2 cellular contexts compared by ENCODE assay signal in the genomic region with DNA sequence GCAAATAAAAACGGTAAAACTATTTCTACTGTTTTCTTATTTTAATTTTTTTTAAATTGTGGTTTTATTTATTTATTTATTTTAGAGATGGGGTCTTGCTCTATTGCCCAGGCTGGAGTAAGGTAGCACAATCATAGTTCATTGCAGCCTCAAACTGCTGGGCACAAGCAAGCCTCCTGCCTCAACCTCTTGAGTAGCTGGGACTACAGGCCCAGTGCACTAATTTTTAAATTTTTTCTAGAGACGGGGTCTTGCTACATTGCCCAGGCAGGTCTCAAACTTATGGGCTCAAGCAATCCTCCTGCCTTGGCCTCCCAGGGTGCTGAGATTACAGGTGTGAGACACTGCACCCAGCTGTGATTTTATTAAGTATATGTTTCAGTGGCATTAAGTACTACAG.
A peak's percentile ranks its signal among the peaks of the same experiment; 100 is the strongest.
TF ChIP-seq lines count a peak whose summit lies in the region.

No MANE protein-coding gene starts in this region.

TF ChIP-seq in HepG2, 621 proteins besides CTCF, POLR2A, EP300 and RAD21:
- TF ChIP-seq ZNF430 (CRISPR knock-in tag; IDR thresholded peaks at IDR 0.05): no peak
- peak; percentile 90 for TF ChIP-seq ZNF121 (CRISPR knock-in tag; IDR thresholded peaks at IDR 0.05)

TF ChIP-seq in K562, 482 proteins besides CTCF, POLR2A, EP300 and RAD21:
- no peak for TF ChIP-seq NR2C2 (CRISPR knock-in tag; IDR thresholded peaks at IDR 0.05)
- TF ChIP-seq NR2C2 (tag; IDR thresholded peaks at IDR 0.05): no peak
- TF ChIP-seq IFI16 (CRISPR knock-in tag; IDR thresholded peaks at IDR 0.05): no peak
- TF ChIP-seq ZNF121 (CRISPR knock-in tag; conservative IDR thresholded peaks at IDR 0.05): peak; percentile 98
- no peak for TF ChIP-seq FIP1L1 (IDR thresholded peaks at IDR 0.05; ENCODE audit: low read depth, low read length, poor library complexity, severe bottlenecking)
- no peak for TF ChIP-seq CEBPB (tag; IDR thresholded peaks at IDR 0.05)
- no peak for TF ChIP-seq PHB (CRISPR knock-in tag; IDR thresholded peaks at IDR 0.05)
- TF ChIP-seq NFE2 (IDR thresholded peaks at IDR 0.05; ENCODE audit: low read depth): no peak
- TF ChIP-seq MCM7 (IDR thresholded peaks at IDR 0.05): no peak
- TF ChIP-seq, protein P1, sequence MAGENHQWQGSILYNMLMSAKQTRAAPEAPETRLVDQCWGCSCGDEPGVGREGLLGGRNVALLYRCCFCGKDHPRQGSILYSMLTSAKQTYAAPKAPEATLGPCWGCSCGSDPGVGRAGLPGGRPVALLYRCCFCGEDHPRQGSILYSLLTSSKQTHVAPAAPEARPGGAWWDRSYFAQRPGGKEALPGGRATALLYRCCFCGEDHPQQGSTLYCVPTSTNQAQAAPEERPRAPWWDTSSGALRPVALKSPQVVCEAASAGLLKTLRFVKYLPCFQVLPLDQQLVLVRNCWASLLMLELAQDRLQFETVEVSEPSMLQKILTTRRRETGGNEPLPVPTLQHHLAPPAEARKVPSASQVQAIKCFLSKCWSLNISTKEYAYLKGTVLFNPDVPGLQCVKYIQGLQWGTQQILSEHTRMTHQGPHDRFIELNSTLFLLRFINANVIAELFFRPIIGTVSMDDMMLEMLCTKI (IDR thresholded peaks at IDR 0.05; ENCODE audit: partially characterized antibody): no peak
- peak; percentile 33; the same call in 1 of the 2 replicates for TF ChIP-seq BCOR (IDR thresholded peaks at IDR 0.05)
